ENCODE assay signal across 8 cellular contexts in the genomic region with DNA sequence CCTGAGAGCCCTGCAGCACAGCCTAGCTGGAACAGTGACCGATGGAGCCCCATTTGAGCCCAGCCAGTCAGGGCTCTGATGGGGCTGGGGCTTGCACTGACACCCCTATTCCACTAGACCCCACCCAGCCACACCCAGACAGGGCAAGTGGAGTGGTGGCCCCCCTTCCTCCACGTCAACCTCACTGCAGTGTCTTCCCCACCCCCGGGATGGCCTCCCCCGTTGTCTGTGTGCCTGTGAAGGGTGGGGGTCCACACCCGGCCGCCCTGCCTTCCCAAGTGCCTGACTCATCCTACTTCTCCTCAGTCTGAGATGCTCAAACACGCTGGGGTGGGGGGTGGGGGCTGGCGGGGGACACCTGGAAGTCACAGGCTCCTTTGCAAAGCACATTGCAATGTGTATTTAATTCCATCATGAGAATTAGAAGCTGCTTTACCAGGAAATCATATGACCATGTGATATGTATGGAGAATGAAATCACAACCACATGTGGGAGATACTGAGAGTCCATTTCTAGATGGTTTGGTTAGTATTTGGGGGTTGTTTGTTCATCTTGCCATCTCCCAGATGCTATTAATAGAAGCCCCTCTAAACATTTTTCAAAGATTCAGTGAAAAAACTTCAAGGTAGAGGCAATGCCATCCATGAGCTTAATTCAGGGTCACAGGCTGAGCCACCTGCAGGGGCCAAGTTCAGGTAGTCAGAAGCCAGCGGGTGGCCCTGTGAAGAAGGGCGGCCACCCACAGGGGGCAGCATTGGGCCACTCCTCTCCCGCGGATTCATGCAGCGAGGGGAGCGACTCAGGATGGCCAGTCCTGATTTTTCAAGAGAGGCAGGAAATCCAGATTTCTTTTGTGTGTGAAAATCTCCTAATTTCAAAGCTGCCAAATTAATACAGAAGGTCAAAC. TPM values are rescaled to one million over a fixed set of nuclear protein-coding genes. Genes with fewer than 3 reads are reported as not detected.
DNase-seq lines count a peak whose midpoint lies in the region; ATAC-seq and TF ChIP-seq lines count a peak whose summit lies in the region.

No MANE protein-coding gene starts in this region.

- 0 out of 2 replicates have a peak, but pooled peaks cover 2% of the 10 kb centered on the region for H3K4me1 ChIP-seq in HEK293 (ENCODE audit: control insufficient read depth, insufficient read depth, low read length)
- peaks cover 0 to 52% (median 0%) of the 10 kb centered on the region in 3 donors for H3K4me1 ChIP-seq in gastroesophageal sphincter
- peaks cover 17% of the 10 kb centered on the region for H3K4me1 ChIP-seq in vagina

- no peaks in the 10 kb centered on the region for H3K27me3 ChIP-seq in gastroesophageal sphincter
- H3K27me3 ChIP-seq in vagina = no peaks in the 10 kb centered on the region

- no peak for TF ChIP-seq POLR2A in gastroesophageal sphincter (IDR thresholded peaks at IDR 0.05)
- no peak for TF ChIP-seq POLR2A in vagina (IDR thresholded peaks at IDR 0.05)

- 7 to 30% methylated on average over 4 to 6 of the region's 14 CpGs for WGBS in gastroesophageal sphincter (ENCODE audit: low coverage in 1 of 2), 2 donors

- H3K36me3 ChIP-seq in HEK293 (ENCODE audit: control insufficient read depth in 2 of 2, insufficient read depth in 1 of 2, low read length in 2 of 2) (peaks cover 0 to 14% of the 10 kb centered on the region in 2 experiments; a peak in 1 of 3 replicates), gastroesophageal sphincter (peaks cover 0 to 87% of the 10 kb centered on the region in 2 donors), vagina (no peaks in the 10 kb centered on the region)

- H3K4me3 ChIP-seq in HEK293 (ENCODE audit: low read depth, low read length) (no peak overlapping the region), gastroesophageal sphincter (no peak overlapping the region), vagina (peak overlapping the region in 1 of 2 donors; percentile 26)

- no peak overlapping the region for H3K4me3 Mint-ChIP-seq in activated T-helper 17 cell treated with anti-CD3 and anti-CD28 coated beads, Interleukin-2, amount 50 U/mL, for 72 hours

- H3K27ac ChIP-seq in HEK293 (ENCODE audit: extremely low read depth, low read depth, low read length) (no peak overlapping the region), gastroesophageal sphincter (peak overlapping the region; percentile 26 to 97 (median 74)), vagina (peak overlapping the region; percentile 62)

- CTCF ChIA-PET in HEK293 (lab: Yijun Ruan, JAX) = interaction anchor here (0.6 to 10.6 kb wide), 38 partner anchors 8 to 659 kb away, joined by 3 to 156 read pairs (median 4); partner anchors contain the start of gene GMPPA

- TF ChIP-seq CTCF in HEK293 (tag by site-specific recombination; IDR thresholded peaks at IDR 0.05) = peak; percentile 83
- peak in 3 of 4 experiments; percentile 86 to 91 (median 90) for TF ChIP-seq CTCF in gastroesophageal sphincter (IDR thresholded peaks at IDR 0.05)
- peak in 2 of 3 donors; percentile 62 to 63 for TF ChIP-seq CTCF in omental fat pad (IDR thresholded peaks at IDR 0.05)
- peak; percentile 68 to 86 (median 73) for TF ChIP-seq CTCF in vagina (IDR thresholded peaks at IDR 0.05)

- H3K4me1 Mint-ChIP-seq in activated T-helper 17 cell treated with anti-CD3 and anti-CD28 coated beads, Interleukin-2, amount 50 U/mL, for 72 hours = peaks cover 4% of the 10 kb centered on the region

- ATAC-seq in activated T-helper 17 cell treated with anti-CD3 and anti-CD28 coated beads, Interleukin-2, amount 50 U/mL, for 72 hours (replicated peaks) = peak; percentile 75
- ATAC-seq in gastroesophageal sphincter = peak; percentile 70
- peak; percentile 34 for ATAC-seq in omental fat pad (ENCODE audit: low FRiP score)
- no peak for ATAC-seq in HG03520 (IDR thresholded peaks at IDR 0.05; ENCODE audit: unreplicated experiment)

- peak; percentile 81 for DNase-seq in DMS 273 (lab: John Stamatoyannopoulos, UW; ENCODE audit: unreplicated experiment)
- peak; percentile 86 for DNase-seq in OCI-M1 (lab: John Stamatoyannopoulos, UW)
- DNase-seq in omental fat pad (ENCODE audit: low spot score) = peak; percentile 60
- no peak for DNase-seq in vagina (ENCODE audit: extremely low spot score in 2 of 2)

- POLR2A ChIA-PET in HEK293 (lab: Yijun Ruan, JAX) = interaction anchor here (0.6 kb wide), 1 partner anchor 46 kb away, joined by 4 read pairs; no protein-coding TSS in a partner anchor

- no peaks in the 10 kb centered on the region for H3K36me3 Mint-ChIP-seq in activated T-helper 17 cell treated with anti-CD3 and anti-CD28 coated beads, Interleukin-2, amount 50 U/mL, for 72 hours (ENCODE audit: low read depth)

- no peak overlapping the region for H3K27ac Mint-ChIP-seq in activated T-helper 17 cell treated with anti-CD3 and anti-CD28 coated beads, Interleukin-2, amount 50 U/mL, for 72 hours

- intact Hi-C loops in vagina (cut with DNase I) = no loop called here

- TF ChIP-seq EP300 in gastroesophageal sphincter (IDR thresholded peaks at IDR 0.05) = no peak

- H3K9me3 ChIP-seq in HEK293 (ENCODE audit: control insufficient read depth, insufficient read depth, low read depth, low read length) (no peaks in the 10 kb centered on the region), gastroesophageal sphincter (no peaks in the 10 kb centered on the region), vagina (no peaks in the 10 kb centered on the region)

- no peaks in the 10 kb centered on the region for H3K9me3 Mint-ChIP-seq in activated T-helper 17 cell treated with anti-CD3 and anti-CD28 coated beads, Interleukin-2, amount 50 U/mL, for 72 hours

- H3K27me3 Mint-ChIP-seq in activated T-helper 17 cell treated with anti-CD3 and anti-CD28 coated beads, Interleukin-2, amount 50 U/mL, for 72 hours = peaks cover 4% of the 10 kb centered on the region

TF ChIP-seq in HEK293, 187 proteins besides CTCF, POLR2A, EP300 and RAD21:
- TF ChIP-seq ZBTB17 (tag by site-specific recombination; IDR thresholded peaks at IDR 0.05) (no peak), ZNF664 (tag by site-specific recombination; IDR thresholded peaks at IDR 0.05) (no peak), KLF1 (tag by site-specific recombination; IDR thresholded peaks at IDR 0.05) (peak; percentile 61; the same call in 1 of the 2 replicates), GLIS1 (tag by site-specific recombination; IDR thresholded peaks at IDR 0.05) (peak; percentile 46; the same call in 1 of the 2 replicates), ZNF529 (tag by site-specific recombination; IDR thresholded peaks at IDR 0.05; ENCODE audit: insufficient replicate concordance) (no peak), ZIC2 (tag by site-specific recombination; IDR thresholded peaks at IDR 0.05) (peak; percentile 76), ZNF654 (tag by site-specific recombination; IDR thresholded peaks at IDR 0.05; ENCODE audit: low read depth) (peak; percentile 55), IKZF3 (tag by site-specific recombination; IDR thresholded peaks at IDR 0.05) (0 out of 2 replicates have a peak, but pooled peaks have one; percentile 9), ZNF335 (tag by site-specific recombination; conservative IDR thresholded peaks at IDR 0.05) (0 out of 2 replicates have a peak, but pooled peaks have one; percentile 33)

RNA-seq across cellular contexts. Expression of gene GMPPA, which starts 22.7 kb away (rescaled TPM):
- 10 to 100 TPM; 31.7 to 36.3 TPM for total RNA-seq in activated T-helper 17 cell treated with anti-CD3 and anti-CD28 coated beads, Interleukin-2, amount 50 U/mL, for 72 hours
- total RNA-seq in gastroesophageal sphincter = 10 to 100 TPM; 11.3 to 26.4 (median 14.2) TPM
- 10 to 100 TPM; 22.6 to 37.8 (median 29.4) TPM for total RNA-seq in omental fat pad
- 35.4 TPM for total RNA-seq in vagina

RNA-seq across cellular contexts. Expression of gene ASIC4, which starts 38.3 kb away (rescaled TPM):
- under 1 TPM in 1 of 2 donors, not detected in 1; 0.56 TPM for total RNA-seq in activated T-helper 17 cell treated with anti-CD3 and anti-CD28 coated beads, Interleukin-2, amount 50 U/mL, for 72 hours
- total RNA-seq in gastroesophageal sphincter (under 1 TPM in 1 of 4 donors, not detected in 3; 0.16 TPM), omental fat pad (under 1 TPM in 2 of 4 donors, not detected in 2; 0.12 to 0.19 TPM), vagina (not detected)

RNA-seq across cellular contexts. Expression of gene SPEG, which starts 41.3 kb away (rescaled TPM):
- 1 to 10 TPM in 1 of 2 donors, under 1 TPM in 1; 0.79 to 1.7 TPM for total RNA-seq in activated T-helper 17 cell treated with anti-CD3 and anti-CD28 coated beads, Interleukin-2, amount 50 U/mL, for 72 hours
- total RNA-seq in gastroesophageal sphincter = 100 to 1,000 TPM in 3 of 4 donors, 10 to 100 TPM in 1; 90.2 to 307 (median 214) TPM
- 10 to 100 TPM; 12.4 to 28.9 (median 17.7) TPM for total RNA-seq in omental fat pad
- total RNA-seq in vagina = 28.2 TPM

RNA-seq across cellular contexts. Expression of gene DES, which starts 57.8 kb away (rescaled TPM):
- not detected for total RNA-seq in activated T-helper 17 cell treated with anti-CD3 and anti-CD28 coated beads, Interleukin-2, amount 50 U/mL, for 72 hours
- total RNA-seq in gastroesophageal sphincter = over 10,000 TPM; 10,852 to 31,720 (median 15,007) TPM
- total RNA-seq in omental fat pad = 100 to 1,000 TPM in 3 of 4 donors, 10 to 100 TPM in 1; 39.4 to 292 (median 182) TPM
- total RNA-seq in vagina = 883 TPM

Comparison
In these comparisons a context has a peak if more than half of its experiments do, and no peak if none do; other contexts are left out.
1. DNase-seq: peak in DMS 273 (single experiment), OCI-M1 (single experiment) and omental fat pad (single experiment); none in vagina (0 of 2).
2. RNA of gene SPEG, which starts 41.3 kb away (total RNA-seq): 90.2 to 307 TPM in gastroesophageal sphincter, 28.2 TPM in vagina (single experiment) and 12.4 to 28.9 TPM in omental fat pad; 0.79 to 1.7 TPM in activated T-helper 17 cell treated with anti-CD3 and anti-CD28 coated beads, Interleukin-2, amount 50 U/mL, for 72 hours; every median in the first group is over 4 times any median in the second.
3. Peak in every context shown above with its lines, with median percentiles within 50 percentile points of each other: CTCF ChIP-seq.